35 cellular contexts compared by ENCODE assay signal in the genomic region with DNA sequence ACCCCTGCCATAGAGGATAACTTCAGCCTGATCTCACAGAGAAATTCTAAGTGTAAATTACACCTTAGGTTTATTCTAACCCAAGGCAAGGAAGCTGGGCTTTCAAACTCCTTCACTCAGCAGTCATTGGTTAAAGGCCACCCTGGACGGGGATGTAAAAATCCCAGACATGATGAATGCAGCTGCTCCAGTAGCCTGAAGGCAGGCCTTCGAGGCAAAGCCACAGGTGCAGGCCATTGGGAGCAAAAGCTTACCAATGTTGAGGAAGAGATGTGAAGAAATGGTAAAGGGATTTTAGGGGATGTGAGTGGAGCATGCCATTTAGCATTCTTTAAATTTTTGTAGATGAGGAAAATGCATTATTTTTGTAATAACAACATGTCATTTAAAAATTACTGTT.
"Had no signal": no experiment of that assay in that cellular context is flagged by ENCODE, and none has a peak within 500 bp of the region (broad histone marks: within the 10 kb centered on the region; RNA-seq: fewer than 3 reads in every experiment).

No MANE protein-coding gene starts in this region.

- H3K9me3 ChIP-seq: MG63 had no signal

- H3K4me3 ChIP-seq: MG63 had no signal

- H3K36me3 ChIP-seq: MG63 had no signal

- H3K9ac ChIP-seq: KMS-11 had no signal

- DNase-seq: Karpas-422, Kasumi-1, KG1, MG63, MM.1S, MV-4-11, NCI-H1048, NCI-H1092 treated with DMSO at 0.1 percent for 48 hours, NCI-H1105, NCI-H1105 treated with DMSO at 0.1 percent for 48 hours, NCI-H1417, NCI-H1417 treated with DMSO at 0.1 percent for 48 hours, NCI-H1436, NCI-H1436 treated with DMSO at 0.1 percent for 48 hours, NCI-H146, NCI-H1694, NCI-H1694 treated with DMSO at 0.1 percent for 48 hours, NCI-H187, NCI-H187 treated with DMSO at 0.1 percent for 48 hours, NCI-H1930, NCI-H2029, NCI-H2029 treated with DMSO at 0.1 percent for 48 hours, NCI-H2081, NCI-H2081 treated with DMSO at 0.1 percent for 48 hours, NCI-H2107, NCI-H2171, NCI-H2171 treated with DMSO at 0.1 percent for 48 hours, NCI-H2227 treated with DMSO at 0.1 percent for 48 hours, NCI-H226, NCI-H345, NCI-H446, NCI-H446 treated with DMSO at 0.1 percent for 48 hours, NCI-H510A, NCI-H510A treated with DMSO at 0.1 percent for 48 hours had no signal

- H3K4me2 ChIP-seq: KMS-11 had no signal

- H3K27ac ChIP-seq: KMS-11 had no signal
